8 cellular contexts compared by ENCODE assay signal in genomic region chr9:127214421-127215265, GRCh38. TPM values are rescaled to one million over a fixed set of nuclear protein-coding genes. Genes with fewer than 3 reads are reported as not detected.
DNase-seq lines count a peak whose midpoint lies in the region; ATAC-seq and TF ChIP-seq lines count a peak whose summit lies in the region.

No MANE protein-coding gene starts in this region.

- DNase-seq in EL (peak; percentile 53), LoVo (ENCODE audit: low spot score) (peak; percentile 52), adipocyte (ENCODE audit: low read depth) (peak; percentile 76), left ventricle myocardium superior (peak; percentile 60)
- peak; percentile 59 for DNase-seq in stimulated activated CD4-positive, alpha-beta T cell treated with anti-CD3 and anti-CD28 coated beads, Interleukin-12 subunit alpha, Interleukin-12 subunit beta, amount 100 ng/mL, for 4 hours

- no peaks in the 10 kb centered on the region for H3K9me3 ChIP-seq in adipocyte (ENCODE audit: control insufficient read depth, low read length)

- no peak overlapping the region for H3K9ac ChIP-seq in adipocyte (ENCODE audit: low read length)

- H3K4me3 ChIP-seq in adipocyte (ENCODE audit: low read length), result no peak overlapping the region

- intact Hi-C loops in left ventricle myocardium superior (cut with micrococcal nuclease), result no loop called here

- H3K36me3 ChIP-seq in adipocyte (ENCODE audit: control insufficient read depth, insufficient read depth, low read length, severe bottlenecking), result no peaks in the 10 kb centered on the region

- H3K27me3 ChIP-seq in adipocyte (replicated peaks; ENCODE audit: control insufficient read depth, insufficient read depth, low read length), result peaks cover 67% of the 10 kb centered on the region

- ATAC-seq in SK-N-SH treated with all-trans-retinoic acid at 6 μM for 48 hours (peak; percentile 88), left ventricle myocardium superior (peak; percentile 63), GM21737 (IDR thresholded peaks at IDR 0.05; ENCODE audit: unreplicated experiment) (no peak), HG02610 (IDR thresholded peaks at IDR 0.05; ENCODE audit: unreplicated experiment) (no peak)

- peaks cover 4% of the 10 kb centered on the region for H3K4me1 ChIP-seq in adipocyte (ENCODE audit: control insufficient read depth, insufficient read depth, low read length)

TF ChIP-seq in SK-N-SH treated with all-trans-retinoic acid at 6 μM for 48 hours, 23 proteins besides CTCF, POLR2A, EP300 and RAD21:
- no peak for TF ChIP-seq CREB5 (CRISPR knock-in tag; IDR thresholded peaks at IDR 0.05; ENCODE audit: low read depth)
- TF ChIP-seq ZC3H10 (CRISPR knock-in tag; IDR thresholded peaks at IDR 0.05), result no peak
- no peak for TF ChIP-seq PATZ1 (CRISPR knock-in tag; IDR thresholded peaks at IDR 0.05; ENCODE audit: borderline replicate concordance)

RNA-seq across cellular contexts. Expression of gene GARNL3, which starts 49.9 kb away (rescaled TPM):
- 17.3 TPM for total RNA-seq in left ventricle myocardium superior

Comparison
In these comparisons a context has a peak if more than half of its experiments do, and no peak if none do; other contexts are left out.
1. ATAC-seq: peak in SK-N-SH treated with all-trans-retinoic acid at 6 μM for 48 hours (single experiment) and left ventricle myocardium superior (single experiment); none in GM21737 (single experiment) and HG02610 (single experiment).
2. Peak in every context shown above with its lines, with median percentiles within 50 percentile points of each other: DNase-seq.